10 cellular contexts compared by ENCODE assay signal in the genomic region with DNA sequence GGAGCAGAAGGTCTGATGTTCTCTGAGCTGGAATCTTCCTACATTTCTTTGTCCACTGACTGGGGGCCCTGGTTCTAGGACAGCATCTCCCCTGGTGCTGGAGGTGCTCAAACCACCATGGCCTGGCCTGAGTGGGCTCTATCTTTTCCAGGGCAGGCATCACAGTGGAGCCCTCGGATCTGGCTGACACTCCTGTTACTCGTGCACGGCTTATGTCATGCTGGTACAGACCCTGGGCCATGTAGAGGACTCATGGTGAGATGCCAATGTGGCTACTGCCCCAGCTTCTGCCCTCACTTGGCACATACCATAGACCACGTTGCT.
A peak's percentile ranks its signal among the peaks of the same experiment; 100 is the strongest.
DNase-seq lines count a peak whose midpoint lies in the region; ATAC-seq, FAIRE-seq and TF ChIP-seq lines count a peak whose summit lies in the region.
"Had no signal": no experiment of that assay in that cellular context is flagged by ENCODE, and none has a peak within 500 bp of the region (broad histone marks: within the 10 kb centered on the region; RNA-seq: fewer than 3 reads in every experiment).

No MANE protein-coding gene starts in this region.

- no CpG with 5 or more reads among the region's 4 CpGs for WGBS in mesendoderm (ENCODE audit: extremely low coverage, insufficient coverage, low lambda C conversion rate)

- H3K56ac ChIP-seq in mesendoderm (ENCODE audit: low read length): peak overlapping the region; percentile 15

- no peak overlapping the region for H2BK120ac ChIP-seq in mesendoderm (ENCODE audit: low read depth, low read length)

- H4K8ac ChIP-seq in mesendoderm (ENCODE audit: low read depth, low read length): no peak overlapping the region

- H3K9me3 ChIP-seq in astrocyte (ENCODE audit: insufficient read depth, low read depth, low read length) (peaks cover 8% of the 10 kb centered on the region), colonic mucosa (no peaks in the 10 kb centered on the region)

- H2AK5ac ChIP-seq in mesendoderm (ENCODE audit: low read length): no peak overlapping the region

- peaks cover 13% of the 10 kb centered on the region for H3K9me3 Mint-ChIP-seq in stimulated activated naive CD8-positive, alpha-beta T cell treated with anti-CD3 and anti-CD28 coated beads, Interleukin-15, Interleukin-2, amounts not matched to agents 100 ng/mL and 50 ng/mL, for 24 hours
- H3K9me3 Mint-ChIP-seq in astrocyte (ENCODE audit: unreplicated experiment): peaks cover 26% of the 10 kb centered on the region

- H3K4me2 ChIP-seq in astrocyte (ENCODE audit: low read length) (peak overlapping the region; percentile 76), mesendoderm (ENCODE audit: low read length) (no peak overlapping the region)

- peak overlapping the region; percentile 97 for H3K27ac Mint-ChIP-seq in stimulated activated naive CD8-positive, alpha-beta T cell treated with anti-CD3 and anti-CD28 coated beads, Interleukin-15, Interleukin-2, amounts not matched to agents 100 ng/mL and 50 ng/mL, for 24 hours
- peak overlapping the region; percentile 54 for H3K27ac Mint-ChIP-seq in astrocyte (ENCODE audit: unreplicated experiment)

- no peaks in the 10 kb centered on the region for H3K27me3 Mint-ChIP-seq in stimulated activated naive CD8-positive, alpha-beta T cell treated with anti-CD3 and anti-CD28 coated beads, Interleukin-15, Interleukin-2, amounts not matched to agents 100 ng/mL and 50 ng/mL, for 24 hours
- H3K27me3 Mint-ChIP-seq in astrocyte (ENCODE audit: low read depth, unreplicated experiment): no peaks in the 10 kb centered on the region
- H3K27me3 Mint-ChIP-seq: brain had no signal

- TF ChIP-seq CTCF in astrocyte (IDR thresholded peaks at IDR 0.05; ENCODE audit: insufficient read depth, low read depth, low read length) (no peak), colonic mucosa (IDR thresholded peaks at IDR 0.05) (no peak)

- H4K5ac ChIP-seq in mesendoderm (ENCODE audit: low read length): no peak overlapping the region

- FAIRE-seq in astrocyte (lab: Jason Lieb, UNC): no peak
- FAIRE-seq: GM12878 had no signal

- no peak overlapping the region for H2BK15ac ChIP-seq in mesendoderm (replicated peaks; ENCODE audit: low read depth)

- peak overlapping the region; percentile 89 for H3K23ac ChIP-seq in mesendoderm (ENCODE audit: low read length)

- H3K36me3 Mint-ChIP-seq in stimulated activated naive CD8-positive, alpha-beta T cell treated with anti-CD3 and anti-CD28 coated beads, Interleukin-15, Interleukin-2, amounts not matched to agents 100 ng/mL and 50 ng/mL, for 24 hours (ENCODE audit: low read depth): peaks cover 37% of the 10 kb centered on the region
- H3K36me3 Mint-ChIP-seq in astrocyte (ENCODE audit: low read depth, unreplicated experiment): peaks cover 22% of the 10 kb centered on the region

- no peak for DNase-seq in stimulated activated naive CD8-positive, alpha-beta T cell treated with anti-CD3 and anti-CD28 coated beads, Interleukin-15, Interleukin-2, amounts not matched to agents 100 U/mL and 50 U/mL, for 24 hours
- no peak for DNase-seq in astrocyte (ENCODE audit: low read depth)
- DNase-seq in mesendoderm: no peak
- no peak for DNase-seq in nucleus accumbens (lab: John Stamatoyannopoulos, UW)
- DNase-seq in colonic mucosa: no peak
- DNase-seq in foreskin melanocyte: no peak
- DNase-seq in NCI-H2081 treated with DMSO at 0.1 percent for 48 hours (lab: John Stamatoyannopoulos, UW): no peak

- H3K27ac ChIP-seq in astrocyte (ENCODE audit: low read depth, low read length) (peak overlapping the region; percentile 99), mesendoderm (ENCODE audit: low read depth, low read length) (no peak overlapping the region), colonic mucosa (no peak overlapping the region)

- H3K36me3 ChIP-seq in astrocyte (ENCODE audit: insufficient read depth, low read length) (no peaks in the 10 kb centered on the region), mesendoderm (ENCODE audit: control insufficient read depth, insufficient read depth, low read length) (no peaks in the 10 kb centered on the region), colonic mucosa (no peaks in the 10 kb centered on the region)

- ATAC-seq in stimulated activated naive CD8-positive, alpha-beta T cell treated with anti-CD3 and anti-CD28 coated beads, Interleukin-15, Interleukin-2, amounts not matched to agents 100 U/mL and 50 U/mL, for 24 hours: no peak

- H3K4me3 Mint-ChIP-seq in stimulated activated naive CD8-positive, alpha-beta T cell treated with anti-CD3 and anti-CD28 coated beads, Interleukin-15, Interleukin-2, amounts not matched to agents 100 ng/mL and 50 ng/mL, for 24 hours: peak overlapping the region; percentile 75
- no peak overlapping the region for H3K4me3 Mint-ChIP-seq in astrocyte (ENCODE audit: unreplicated experiment)
- H3K4me3 Mint-ChIP-seq: brain had no signal

- H2AFZ ChIP-seq in astrocyte (ENCODE audit: low read depth, low read length): no peak overlapping the region

- no peak overlapping the region for H3K18ac ChIP-seq in mesendoderm (ENCODE audit: low read length)

- H3K79me2 ChIP-seq in astrocyte (ENCODE audit: insufficient read depth, low read length): peaks cover 26% of the 10 kb centered on the region
- H3K79me2 ChIP-seq in mesendoderm (ENCODE audit: control insufficient read depth, insufficient read depth, low read length): no peaks in the 10 kb centered on the region

- H3K79me1 ChIP-seq in mesendoderm (ENCODE audit: low read length): no peaks in the 10 kb centered on the region

- H3K9ac ChIP-seq in astrocyte (ENCODE audit: low read length) (peak overlapping the region; percentile 80), mesendoderm (ENCODE audit: low read length) (no peak overlapping the region), colonic mucosa (ENCODE audit: low read depth in 2 of 2, low read length in 2 of 2) (no peak overlapping the region)

- peaks cover 52% of the 10 kb centered on the region for H3K4me1 ChIP-seq in astrocyte (ENCODE audit: insufficient read depth, low read length)
- peaks cover 9% of the 10 kb centered on the region for H3K4me1 ChIP-seq in mesendoderm (ENCODE audit: control insufficient read depth, low read depth, low read length)
- peaks cover 3% of the 10 kb centered on the region for H3K4me1 ChIP-seq in colonic mucosa

- intact Hi-C loops in colonic mucosa (cut with DNase I): no loop called here

- peak overlapping the region; percentile 9 for H3K4me3 ChIP-seq in astrocyte (ENCODE audit: insufficient read depth, low read depth, low read length)
- no peak overlapping the region for H3K4me3 ChIP-seq in mesendoderm (ENCODE audit: low read length)
- H3K4me3 ChIP-seq in colonic mucosa: no peak overlapping the region
- H3K4me3 ChIP-seq: GM12878 had no signal

- no peaks in the 10 kb centered on the region for H3K27me3 ChIP-seq in astrocyte (ENCODE audit: insufficient read depth, low read length)
- H3K27me3 ChIP-seq in mesendoderm (ENCODE audit: insufficient read depth, low read length, poor library complexity): no peaks in the 10 kb centered on the region
- no peaks in the 10 kb centered on the region for H3K27me3 ChIP-seq in colonic mucosa

- peaks cover 63% of the 10 kb centered on the region for H3K4me1 Mint-ChIP-seq in stimulated activated naive CD8-positive, alpha-beta T cell treated with anti-CD3 and anti-CD28 coated beads, Interleukin-15, Interleukin-2, amounts not matched to agents 100 ng/mL and 50 ng/mL, for 24 hours (ENCODE audit: low read depth)
- H3K4me1 Mint-ChIP-seq in astrocyte (ENCODE audit: low read depth, unreplicated experiment): peaks cover 45% of the 10 kb centered on the region

- H3K4ac ChIP-seq in mesendoderm (ENCODE audit: low read depth, low read length): no peak overlapping the region

- no peaks in the 10 kb centered on the region for H4K20me1 ChIP-seq in astrocyte (ENCODE audit: insufficient read depth, low read length)

- no peak overlapping the region for H2BK5ac ChIP-seq in mesendoderm (ENCODE audit: low read length)
